Comparison of ENCODE assay signal across 16 cellular contexts in the genomic region with DNA sequence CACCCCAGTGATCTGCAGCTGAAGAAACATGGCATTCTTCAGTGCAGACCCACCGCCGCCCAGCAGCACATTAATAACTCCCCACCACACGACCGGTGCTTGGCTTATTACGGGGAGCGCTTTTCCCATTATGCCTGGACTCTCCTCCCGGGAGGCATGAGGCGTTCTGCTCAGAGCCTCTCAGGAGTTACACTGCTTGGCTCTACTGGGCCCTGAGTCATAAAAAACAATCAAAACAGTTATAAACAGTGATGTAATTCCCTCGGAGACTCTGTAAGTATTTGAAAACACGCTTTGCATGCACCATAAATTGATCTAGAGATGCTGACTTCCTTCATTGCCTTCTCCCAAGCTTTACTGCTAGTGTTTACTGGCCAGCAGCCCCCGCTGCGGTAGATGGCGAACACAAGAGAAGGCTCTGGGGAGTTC.
A peak's percentile ranks its signal among the peaks of the same experiment; 100 is the strongest.
DNase-seq lines count a peak whose midpoint lies in the region; ATAC-seq and TF ChIP-seq lines count a peak whose summit lies in the region.
"Had no signal": no experiment of that assay in that cellular context is flagged by ENCODE, and none has a peak within 500 bp of the region (broad histone marks: within the 10 kb centered on the region; RNA-seq: fewer than 3 reads in every experiment).

No MANE protein-coding gene starts in this region.

- H3K9me3 ChIP-seq in aorta (ENCODE audit: control insufficient read depth, low read length) (no peaks in the 10 kb centered on the region), OCI-LY7 (ENCODE audit: low read length) (no peaks in the 10 kb centered on the region)
- H3K9me3 ChIP-seq: pancreas, Peyer's patch, vagina had no signal

- no peak overlapping the region for H2AFZ ChIP-seq in OCI-LY7 (ENCODE audit: low read length)

- no peaks in the 10 kb centered on the region for H3K9me3 Mint-ChIP-seq in chondrocyte (ENCODE audit: low read depth)
- H3K9me3 Mint-ChIP-seq: CD4-positive, alpha-beta T cell; stimulated activated naive CD8-positive, alpha-beta T cell treated with anti-CD3 and anti-CD28 coated beads, Interleukin-15, Interleukin-2, amounts not matched to agents 100 ng/mL and 50 ng/mL, for 24 hours had no signal

- no peaks in the 10 kb centered on the region for H4K20me1 ChIP-seq in OCI-LY7 (ENCODE audit: insufficient read depth, low read length)

- no peaks in the 10 kb centered on the region for H3K9me2 ChIP-seq in OCI-LY7 (ENCODE audit: insufficient read depth, low read length)

- H3K4me1 ChIP-seq in aorta (ENCODE audit: control insufficient read depth in 1 of 2, insufficient read depth in 2 of 2, low read length in 2 of 2), result no peaks in the 10 kb centered on the region
- H3K4me1 ChIP-seq in OCI-LY7 (ENCODE audit: insufficient read depth, low read length, poor library complexity, severe bottlenecking), result no peaks in the 10 kb centered on the region
- H3K4me1 ChIP-seq: pancreas had no signal

- peak; percentile 31 for ATAC-seq in aorta (ENCODE audit: low FRiP score)
- ATAC-seq: pancreas had no signal

- intact Hi-C loops in aorta (cut with DNase I) (no loop called here), OCI-LY7 (cut with micrococcal nuclease; ENCODE audit: unreplicated experiment) (no loop called here)

- H3K27me3 ChIP-seq in aorta (ENCODE audit: control insufficient read depth in 1 of 2, insufficient read depth in 2 of 2, low read length in 1 of 2), result no peaks in the 10 kb centered on the region
- H3K27me3 ChIP-seq: pancreas, Peyer's patch, vagina had no signal

- H3K36me3 Mint-ChIP-seq in chondrocyte (ENCODE audit: low read depth), result no peaks in the 10 kb centered on the region

- H3K4me1 Mint-ChIP-seq in chondrocyte (ENCODE audit: low read depth), result peaks cover 5% of the 10 kb centered on the region

- H3K79me2 ChIP-seq in OCI-LY7 (ENCODE audit: insufficient read depth, low read depth, low read length), result no peaks in the 10 kb centered on the region

- H3K4me3 Mint-ChIP-seq in chondrocyte (ENCODE audit: unreplicated experiment), result no peak overlapping the region
- H3K4me3 Mint-ChIP-seq: CD4-positive, alpha-beta T cell; stimulated activated naive CD8-positive, alpha-beta T cell treated with anti-CD3 and anti-CD28 coated beads, Interleukin-15, Interleukin-2, amounts not matched to agents 100 ng/mL and 50 ng/mL, for 24 hours had no signal

- no peak for TF ChIP-seq CTCF in chondrocyte (IDR thresholded peaks at IDR 0.05)
- no peak for TF ChIP-seq CTCF in OCI-LY7 (conservative IDR thresholded peaks at IDR 0.05; ENCODE audit: low read length)

- POLR2A ChIA-PET in OCI-LY7 (lab: Charles Lee), result no interaction called here

- WGBS in aorta, 2 donors, result 10 to 14% methylated on average over 13 of the region's 13 CpGs

- H3K27ac ChIP-seq in aorta (ENCODE audit: low read depth in 1 of 2, low read length in 2 of 2) (no peak overlapping the region), OCI-LY7 (ENCODE audit: low read depth, low read length, poor library complexity, severe bottlenecking) (no peak overlapping the region)
- H3K27ac ChIP-seq: pancreas, Peyer's patch, vagina, VCaP had no signal

- no TSS peak for BruUV-seq in OCI-LY7 (replicated peaks; lab: Mats Ljungman, UMichigan)

- H3K27me3 Mint-ChIP-seq in chondrocyte (ENCODE audit: low read depth), result peaks cover 11% of the 10 kb centered on the region

- H3K36me3 ChIP-seq in aorta (ENCODE audit: control insufficient read depth in 1 of 2, insufficient read depth in 2 of 2, low read length in 1 of 2), result no peaks in the 10 kb centered on the region
- no peaks in the 10 kb centered on the region for H3K36me3 ChIP-seq in OCI-LY7 (ENCODE audit: insufficient read depth, low read length)
- H3K36me3 ChIP-seq: pancreas, Peyer's patch, vagina had no signal

- peak; percentile 62 for DNase-seq in HCEC 1CT
- DNase-seq in chondrocyte (ENCODE audit: low spot score), result peak; percentile 49
- DNase-seq in iris pigment epithelial cell (ENCODE audit: low read depth), result peak; percentile 64
- no peak for DNase-seq in aorta
- DNase-seq in SKM-1 (lab: John Stamatoyannopoulos, UW; ENCODE audit: unreplicated experiment), result no peak
- DNase-seq in activated CD4-positive, alpha-beta T cell treated with anti-CD3 and anti-CD28 coated beads, Interleukin-2, amount 50 U/mL, for 48 hours, result no peak
- DNase-seq in OCI-LY7 (ENCODE audit: low spot score), result no peak
- DNase-seq: activated naive CD4-positive, alpha-beta T cell treated with Interleukin-2 at 50 U/mL for 16 hours; CD4-positive, alpha-beta T cell; NCI-H1694; pancreas; Peyer's patch; SW 1271 had no signal

- H3K4me3 ChIP-seq in aorta (ENCODE audit: low read length in 2 of 2) (no peak overlapping the region), OCI-LY7 (ENCODE audit: low read depth, low read length, poor library complexity, severe bottlenecking) (no peak overlapping the region)
- H3K4me3 ChIP-seq: pancreas, Peyer's patch, vagina had no signal

- no peak overlapping the region for H3K4me2 ChIP-seq in OCI-LY7 (ENCODE audit: low read length)

- CTCF ChIA-PET in OCI-LY7 (lab: Charles Lee; ENCODE audit: unreplicated experiment), result no interaction called here

- H3K27ac Mint-ChIP-seq in chondrocyte (ENCODE audit: unreplicated experiment), result no peak overlapping the region
- H3K27ac Mint-ChIP-seq: CD4-positive, alpha-beta T cell; stimulated activated naive CD8-positive, alpha-beta T cell treated with anti-CD3 and anti-CD28 coated beads, Interleukin-15, Interleukin-2, amounts not matched to agents 100 ng/mL and 50 ng/mL, for 24 hours had no signal

Comparison
In these comparisons a context has a peak if more than half of its experiments do, and no peak if none do; other contexts are left out.
1. DNase-seq: peak in HCEC 1CT (single experiment), chondrocyte (single experiment) and iris pigment epithelial cell (single experiment); none in aorta (0 of 2), SKM-1 (single experiment), activated CD4-positive, alpha-beta T cell treated with anti-CD3 and anti-CD28 coated beads, Interleukin-2, amount 50 U/mL, for 48 hours (0 of 2) and OCI-LY7 (single experiment).